ENCODE assay signal across 8 cellular contexts in the genomic region with DNA sequence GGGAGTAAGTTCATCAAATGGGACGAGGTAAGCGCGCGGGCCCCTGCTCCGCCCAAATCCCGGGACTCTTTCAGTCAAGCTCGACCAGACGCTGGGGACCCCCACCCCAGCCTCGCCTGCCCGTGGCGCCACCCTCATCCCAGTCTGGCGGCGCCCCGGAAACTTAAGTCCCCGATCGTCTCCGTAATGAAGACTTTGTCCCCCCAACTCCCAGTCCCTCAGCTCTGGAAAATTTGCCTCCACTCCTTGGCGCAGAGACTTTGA. TPM values are rescaled to one million over a fixed set of nuclear protein-coding genes. Genes with fewer than 3 reads are reported as not detected.
DNase-seq lines count a peak whose midpoint lies in the region; ATAC-seq and TF ChIP-seq lines count a peak whose summit lies in the region.

No MANE protein-coding gene starts in this region.

- H3K4me1 Mint-ChIP-seq in activated CD4-positive, alpha-beta memory T cell treated with anti-CD3 and anti-CD28 coated beads for 36 hours (ENCODE audit: low read depth) = peaks cover 18% of the 10 kb centered on the region

- H3K9me3 Mint-ChIP-seq in activated CD4-positive, alpha-beta memory T cell treated with anti-CD3 and anti-CD28 coated beads for 36 hours = no peaks in the 10 kb centered on the region

- no peak for ATAC-seq in GM18498 (IDR thresholded peaks at IDR 0.05; ENCODE audit: unreplicated experiment)

- TF ChIP-seq EP300 in stomach (IDR thresholded peaks at IDR 0.05) = no peak

- H3K9ac ChIP-seq in iPS-20b (ENCODE audit: low read depth, low read length) = peak overlapping the region; percentile 90; the same call in 1 of the 2 replicates

- H3K36me3 Mint-ChIP-seq in activated CD4-positive, alpha-beta memory T cell treated with anti-CD3 and anti-CD28 coated beads for 36 hours = no peaks in the 10 kb centered on the region

- H3K36me3 ChIP-seq in iPS-20b (ENCODE audit: insufficient read depth, low read depth, low read length) (peaks cover 22% of the 10 kb centered on the region), stomach (peaks cover 23 to 26% (median 24%) of the 10 kb centered on the region in 4 donors)

- DNase-seq in NCI-H146 (lab: John Stamatoyannopoulos, UW) (peak; percentile 30), NCI-H146 treated with DMSO at 0.1 percent for 48 hours (lab: John Stamatoyannopoulos, UW; ENCODE audit: unreplicated experiment) (no peak), stomach (no peak), HCEC 1CT (no peak)
- DNase-seq in activated CD4-positive, alpha-beta memory T cell treated with anti-CD3 and anti-CD28 coated beads for 36 hours = no peak
- no peak for DNase-seq in stimulated activated naive CD4-positive, alpha-beta T cell (lab: John Stamatoyannopoulos, UW)

- no peak for TF ChIP-seq CTCF in stomach (IDR thresholded peaks at IDR 0.05)

- no peak overlapping the region for H3K27ac Mint-ChIP-seq in activated CD4-positive, alpha-beta memory T cell treated with anti-CD3 and anti-CD28 coated beads for 36 hours

- POLR2A ChIA-PET in activated CD4-positive, alpha-beta memory T cell treated with anti-CD3 and anti-CD28 coated beads for 36 hours (lab: Charles Lee) = interaction anchor here (1.0 to 1.5 kb wide), 3 partner anchors 17 to 60 kb away, joined by 3 to 8 read pairs (median 4); no protein-coding TSS in a partner anchor

- peak overlapping the region; percentile 32 for H3K27ac ChIP-seq in iPS-20b (ENCODE audit: low read length)
- peak overlapping the region; percentile 77 to 89 (median 81) for H3K27ac ChIP-seq in stomach

- peak overlapping the region; percentile 83 for H3K4me3 Mint-ChIP-seq in activated CD4-positive, alpha-beta memory T cell treated with anti-CD3 and anti-CD28 coated beads for 36 hours

- no peaks in the 10 kb centered on the region for H3K9me3 ChIP-seq in iPS-20b (ENCODE audit: insufficient read depth, low read depth, low read length)
- no peaks in the 10 kb centered on the region for H3K9me3 ChIP-seq in stomach

- WGBS in stomach, 5 donors = 0 to 3% (median 0%) methylated on average over 4 to 18 of the region's 18 CpGs

- peak overlapping the region; percentile 94 for H3K4me3 ChIP-seq in iPS-20b (ENCODE audit: low read length)
- H3K4me3 ChIP-seq in stomach = peak overlapping the region; percentile 80 to 86 (median 84)

- intact Hi-C loops in activated CD4-positive, alpha-beta memory T cell treated with anti-CD3 and anti-CD28 coated beads for 36 hours (cut with micrococcal nuclease) = loop anchor here (1.0 kb wide), 1 partner anchor 18 kb away; no protein-coding TSS in a partner anchor
- intact Hi-C loops in stomach (cut with DNase I; ENCODE audit: low total_unique reads) = no loop called here

- H3K27me3 ChIP-seq in iPS-20b (ENCODE audit: insufficient read depth, low read length) (no peaks in the 10 kb centered on the region), stomach (no peaks in the 10 kb centered on the region)

- no peak for TF ChIP-seq POLR2A in stomach (IDR thresholded peaks at IDR 0.05)

- H3K27me3 Mint-ChIP-seq in activated CD4-positive, alpha-beta memory T cell treated with anti-CD3 and anti-CD28 coated beads for 36 hours = no peaks in the 10 kb centered on the region

- H3K4me1 ChIP-seq in iPS-20b (ENCODE audit: insufficient read depth, low read length) (peaks cover 28% of the 10 kb centered on the region), stomach (peaks cover 22 to 53% (median 46%) of the 10 kb centered on the region in 4 donors)

- CTCF ChIA-PET in activated CD4-positive, alpha-beta memory T cell treated with anti-CD3 and anti-CD28 coated beads for 36 hours (lab: Charles Lee) = interaction anchor here (0.6 to 3.8 kb wide), 13 partner anchors 9 to 68 kb away, joined by 3 to 29 read pairs (median 7); a partner anchor contains a TSS

RNA-seq across cellular contexts. Expression of a gene that starts 0.3 kb away (rescaled TPM):
- total RNA-seq in activated CD4-positive, alpha-beta memory T cell treated with anti-CD3 and anti-CD28 coated beads for 36 hours = 10 to 100 TPM; 10.4 to 12.3 TPM
- 100 to 1,000 TPM in 1 of 5 donors, 10 to 100 TPM in 4; 14.0 to 154 (median 27.4) TPM for total RNA-seq in stomach
- polyA plus RNA-seq in stomach = 10 to 100 TPM; 12.2 to 14.3 (median 14.1) TPM

RNA-seq across cellular contexts. Expression of a gene that starts 4.9 kb away (rescaled TPM):
- total RNA-seq in activated CD4-positive, alpha-beta memory T cell treated with anti-CD3 and anti-CD28 coated beads for 36 hours = 100 to 1,000 TPM; 238 to 242 TPM
- 100 to 1,000 TPM in 1 of 5 donors, 10 to 100 TPM in 4; 39.3 to 179 (median 65.9) TPM for total RNA-seq in stomach
- 100 to 1,000 TPM in 2 of 3 donors, 10 to 100 TPM in 1; 80.6 to 234 (median 190) TPM for polyA plus RNA-seq in stomach

RNA-seq across cellular contexts. Expression of a gene that starts 10.8 kb away (rescaled TPM):
- total RNA-seq in activated CD4-positive, alpha-beta memory T cell treated with anti-CD3 and anti-CD28 coated beads for 36 hours = 10 to 100 TPM; 28.7 to 34.9 TPM
- 10 to 100 TPM; 15.2 to 66.8 (median 47.7) TPM for total RNA-seq in stomach
- 100 to 1,000 TPM; 140 to 257 (median 251) TPM for polyA plus RNA-seq in stomach

RNA-seq across cellular contexts. Expression of a gene that starts 17.3 kb away (rescaled TPM):
- total RNA-seq in activated CD4-positive, alpha-beta memory T cell treated with anti-CD3 and anti-CD28 coated beads for 36 hours = 10 to 100 TPM; 78.9 to 82.1 TPM
- 100 to 1,000 TPM in 1 of 5 donors, 10 to 100 TPM in 3, 1 to 10 TPM in 1; 2.9 to 167 (median 17.4) TPM for total RNA-seq in stomach
- polyA plus RNA-seq in stomach = 100 to 1,000 TPM in 1 of 3 donors, 10 to 100 TPM in 2; 86.4 to 132 (median 97.7) TPM

RNA-seq across cellular contexts. Expression of a gene that starts 21.3 kb away (rescaled TPM):
- total RNA-seq in activated CD4-positive, alpha-beta memory T cell treated with anti-CD3 and anti-CD28 coated beads for 36 hours = 10 to 100 TPM; 22.5 to 26.2 TPM
- 10 to 100 TPM in 4 of 5 donors, 1 to 10 TPM in 1; 8.3 to 61.8 (median 14.9) TPM for total RNA-seq in stomach
- 100 to 1,000 TPM in 2 of 3 donors, 10 to 100 TPM in 1; 69.8 to 115 (median 106) TPM for polyA plus RNA-seq in stomach
